In genomic region chr20:58888103-58888502, GRCh38 we compare ENCODE assay signal across 9 cellular contexts. TPM values are rescaled to one million over a fixed set of nuclear protein-coding genes. Genes with fewer than 3 reads are reported as not detected.
DNase-seq lines count a peak whose midpoint lies in the region; ATAC-seq and TF ChIP-seq lines count a peak whose summit lies in the region.
"Had no signal": no experiment of that assay in that cellular context is flagged by ENCODE, and none has a peak within 500 bp of the region (broad histone marks: within the 10 kb centered on the region; RNA-seq: fewer than 3 reads in every experiment).

No MANE protein-coding gene starts in this region.

- H3K9me3 ChIP-seq in CD8-positive, alpha-beta memory T cell (ENCODE audit: low read length): no peaks in the 10 kb centered on the region
- no peaks in the 10 kb centered on the region for H3K9me3 ChIP-seq in PC-9 (ENCODE audit: insufficient read depth, low read depth)

- ATAC-seq in GM19395 (IDR thresholded peaks at IDR 0.05; ENCODE audit: unreplicated experiment): no peak

- H3K4me3 ChIP-seq in CD8-positive, alpha-beta memory T cell (ENCODE audit: low read length): peak overlapping the region; percentile 72
- peak overlapping the region; percentile 55 for H3K4me3 ChIP-seq in PC-9
- peak overlapping the region; percentile 69 for H3K4me3 ChIP-seq in epithelial cell of proximal tubule (ENCODE audit: low read depth, low read length)

- CTCF ChIA-PET in CD8-positive, alpha-beta memory T cell (lab: Charles Lee): interaction anchor here (1.5 kb wide), 1 partner anchor 12 kb away, joined by 3 read pairs; no protein-coding TSS in a partner anchor
- CTCF ChIA-PET in PC-9 (lab: Charles Lee): no interaction called here

- peak overlapping the region; percentile 76 for H3K27ac ChIP-seq in CD8-positive, alpha-beta memory T cell (ENCODE audit: low read depth, low read length)
- no peak overlapping the region for H3K27ac ChIP-seq in PC-9

- POLR2A ChIA-PET in CD8-positive, alpha-beta memory T cell (lab: Charles Lee): no interaction called here
- POLR2A ChIA-PET in PC-9 (lab: Charles Lee; ENCODE audit: unreplicated experiment): no interaction called here

- H3K36me3 ChIP-seq in CD8-positive, alpha-beta memory T cell (ENCODE audit: insufficient read depth, low read length): no peaks in the 10 kb centered on the region
- H3K36me3 ChIP-seq in PC-9 (ENCODE audit: low read depth): no peaks in the 10 kb centered on the region

- peaks cover 15 to 41% (median 20%) of the 10 kb centered on the region in 3 donors for H3K4me1 Mint-ChIP-seq in CD8-positive, alpha-beta memory T cell
- H3K4me1 Mint-ChIP-seq in osteocyte (ENCODE audit: unreplicated experiment): peaks cover 17% of the 10 kb centered on the region

- no peaks in the 10 kb centered on the region for H3K9me2 ChIP-seq in PC-9 (ENCODE audit: insufficient read depth)

- H3K79me2 ChIP-seq in PC-9 (ENCODE audit: low read depth): peaks cover 25% of the 10 kb centered on the region

- peak overlapping the region; percentile 71 for H3K4me2 ChIP-seq in PC-9

- BruUV-seq in PC-9 (replicated peaks; lab: Mats Ljungman, UMichigan): TSS peak; percentile 60

- peak overlapping the region; percentile 88 for H2AFZ ChIP-seq in PC-9

- TF ChIP-seq CTCF in PC-9 (conservative IDR thresholded peaks at IDR 0.05): no peak
- TF ChIP-seq CTCF in epithelial cell of proximal tubule (conservative IDR thresholded peaks at IDR 0.05; ENCODE audit: low read depth, low read length): no peak
- no peak for TF ChIP-seq CTCF in osteocyte (IDR thresholded peaks at IDR 0.05)

- peaks cover 0 to 12% (median 0%) of the 10 kb centered on the region in 3 donors for H3K36me3 Mint-ChIP-seq in CD8-positive, alpha-beta memory T cell
- H3K36me3 Mint-ChIP-seq in osteocyte (ENCODE audit: unreplicated experiment): no peaks in the 10 kb centered on the region

- H3F3A ChIP-seq in PC-9 (ENCODE audit: insufficient read depth, low read depth): no peaks in the 10 kb centered on the region

- peaks cover 0 to 5% (median 0%) of the 10 kb centered on the region in 5 donors for H3K9me3 Mint-ChIP-seq in CD8-positive, alpha-beta memory T cell
- no peaks in the 10 kb centered on the region for H3K9me3 Mint-ChIP-seq in osteocyte (ENCODE audit: unreplicated experiment)

- no peaks in the 10 kb centered on the region; the same call in 1 of the 2 replicates for H4K20me1 ChIP-seq in PC-9 (ENCODE audit: insufficient read depth)

- intact Hi-C loops in PC-9 (cut with micrococcal nuclease; ENCODE audit: unreplicated experiment): loop anchor here (2.0 kb wide), 1 partner anchor 155 kb away; the partner anchor contains the start of gene PRELID3B

- in situ Hi-C loops in G401 (cut with HindIII; ENCODE audit: low sequenced_read_pairs): no loop called here

- peaks cover 12% of the 10 kb centered on the region for H3K4me1 ChIP-seq in CD8-positive, alpha-beta memory T cell (ENCODE audit: insufficient read depth, low read length)
- H3K4me1 ChIP-seq in PC-9 (replicated peaks; ENCODE audit: insufficient read depth): peaks cover 13% of the 10 kb centered on the region

- peaks cover 0 to 5% of the 10 kb centered on the region in 2 donors for H3K27me3 Mint-ChIP-seq in CD8-positive, alpha-beta memory T cell
- no peaks in the 10 kb centered on the region for H3K27me3 Mint-ChIP-seq in osteocyte (ENCODE audit: unreplicated experiment)

- no peaks in the 10 kb centered on the region for H3K27me3 ChIP-seq in CD8-positive, alpha-beta memory T cell (ENCODE audit: insufficient read depth, low read length, poor library complexity, severe bottlenecking)
- no peaks in the 10 kb centered on the region for H3K27me3 ChIP-seq in PC-9 (ENCODE audit: insufficient read depth, low read depth)

- H3K4me3 Mint-ChIP-seq in CD8-positive, alpha-beta memory T cell: peak overlapping the region; percentile 76 to 89 (median 82)
- peak overlapping the region; percentile 71 for H3K4me3 Mint-ChIP-seq in osteocyte (ENCODE audit: unreplicated experiment)

- peak overlapping the region; percentile 75 to 95 (median 88) for H3K27ac Mint-ChIP-seq in CD8-positive, alpha-beta memory T cell
- peak overlapping the region; percentile 41 for H3K27ac Mint-ChIP-seq in osteocyte (ENCODE audit: unreplicated experiment)

- DNase-seq in CD8-positive, alpha-beta memory T cell: no peak
- DNase-seq in PC-9: no peak
- no peak for DNase-seq in epithelial cell of proximal tubule (ENCODE audit: low read depth)
- no peak for DNase-seq in osteocyte (ENCODE audit: extremely low spot score, unreplicated experiment)
- DNase-seq in G401 (ENCODE audit: low spot score): no peak
- DNase-seq in HuH-7.5 (ENCODE audit: low spot score): no peak
- no peak for DNase-seq in RPMI8226
- DNase-seq: NCI-H2029 treated with DMSO at 0.1 percent for 48 hours had no signal

RNA-seq across cellular contexts. Expression of gene GNAS, which starts 35.6 kb away (rescaled TPM):
- 100 to 1,000 TPM; 637 to 666 TPM for total RNA-seq in CD8-positive, alpha-beta memory T cell
- 218 TPM for polyA plus RNA-seq in CD8-positive, alpha-beta memory T cell
- 929 and 1,304 TPM in 2 replicates for total RNA-seq in PC-9 (2021)
- total RNA-seq in epithelial cell of proximal tubule: 492 and 828 TPM in 2 replicates
- total RNA-seq in osteocyte: 1,150 and 1,173 TPM in 2 replicates
- total RNA-seq in G401 (2014; rRNA removed; shearing (Covaris generic)): 580 and 603 TPM in 2 replicates

RNA-seq across cellular contexts. Expression of gene GNAS-AS1, which starts 37.4 kb away (rescaled TPM):
- total RNA-seq in CD8-positive, alpha-beta memory T cell: under 1 TPM; 0.55 to 0.68 TPM
- not detected for polyA plus RNA-seq in CD8-positive, alpha-beta memory T cell
- total RNA-seq in PC-9 (2021) (5.7 and 6.8 TPM in 2 replicates), epithelial cell of proximal tubule (0.35 and 0.51 TPM in 2 replicates), osteocyte (1.5 and 2.0 TPM in 2 replicates)
- not detected in 2 replicates for total RNA-seq in G401 (2014; rRNA removed; shearing (Covaris generic))
